Comparison of ENCODE assay signal across 10 cellular contexts in genomic region chr1:202084791-202085681, GRCh38. TPM values are rescaled to one million over a fixed set of nuclear protein-coding genes. Genes with fewer than 3 reads are reported as not detected.
DNase-seq lines count a peak whose midpoint lies in the region; ATAC-seq and TF ChIP-seq lines count a peak whose summit lies in the region.
"Had no signal": no experiment of that assay in that cellular context is flagged by ENCODE, and none has a peak within 500 bp of the region (broad histone marks: within the 10 kb centered on the region; RNA-seq: fewer than 3 reads in every experiment).

No MANE protein-coding gene starts in this region.

- DNase-seq in NCI-H82 (lab: John Stamatoyannopoulos, UW) (peak; percentile 56), NCI-H82 treated with DMSO at 0.1 percent for 48 hours (lab: John Stamatoyannopoulos, UW; ENCODE audit: unreplicated experiment) (no peak), left lung (no peak), upper lobe of right lung (no peak), vagina (ENCODE audit: extremely low spot score in 2 of 2) (no peak)
- DNase-seq in stimulated activated CD4-positive, alpha-beta T cell treated with anti-CD3 and anti-CD28 coated beads, Interleukin-2, amount 100 ng/mL, for 24 hours: no peak
- DNase-seq in activated CD8-positive, alpha-beta T cell treated with anti-CD3 and anti-CD28 coated beads for 36 hours: no peak
- DNase-seq: stimulated activated CD8-positive, alpha-beta memory T cell treated with anti-CD3 and anti-CD28 coated beads, Interleukin-4, amount 100 ng/mL, for 48 hours had no signal

- intact Hi-C loops in left lung (cut with DNase I): no loop called here
- intact Hi-C loops in upper lobe of right lung (cut with DNase I): no loop called here
- intact Hi-C loops in vagina (cut with DNase I): loop anchor here (5.0 kb wide), 1 partner anchor 518 kb away; no protein-coding TSS in a partner anchor
- intact Hi-C loops in activated CD8-positive, alpha-beta T cell treated with anti-CD3 and anti-CD28 coated beads for 36 hours (cut with micrococcal nuclease): no loop called here

- no peak overlapping the region for H3K4me3 ChIP-seq in left lung
- no peak overlapping the region for H3K4me3 ChIP-seq in upper lobe of right lung
- no peak overlapping the region for H3K4me3 ChIP-seq in vagina

- POLR2A ChIA-PET in activated CD8-positive, alpha-beta T cell treated with anti-CD3 and anti-CD28 coated beads for 36 hours (lab: Charles Lee): no interaction called here

- H3K9me3 Mint-ChIP-seq in activated CD8-positive, alpha-beta T cell treated with anti-CD3 and anti-CD28 coated beads for 36 hours: no peaks in the 10 kb centered on the region

- no peaks in the 10 kb centered on the region for H3K27me3 ChIP-seq in left lung
- H3K27me3 ChIP-seq in upper lobe of right lung: no peaks in the 10 kb centered on the region
- no peaks in the 10 kb centered on the region for H3K27me3 ChIP-seq in vagina

- TF ChIP-seq CTCF in VCaP (conservative IDR thresholded peaks at IDR 0.05) (no peak), left lung (IDR thresholded peaks at IDR 0.05) (no peak), upper lobe of right lung (IDR thresholded peaks at IDR 0.05) (no peak), vagina (IDR thresholded peaks at IDR 0.05) (no peak)
- TF ChIP-seq CTCF in activated CD8-positive, alpha-beta T cell treated with anti-CD3 and anti-CD28 coated beads for 36 hours (IDR thresholded peaks at IDR 0.05): no peak

- no peaks in the 10 kb centered on the region for H3K4me1 Mint-ChIP-seq in activated CD8-positive, alpha-beta T cell treated with anti-CD3 and anti-CD28 coated beads for 36 hours (ENCODE audit: low read depth)

- CTCF ChIA-PET in activated CD8-positive, alpha-beta T cell treated with anti-CD3 and anti-CD28 coated beads for 36 hours (lab: Charles Lee): no interaction called here

- ATAC-seq in left lung (peak; percentile 41), upper lobe of right lung (peak; percentile 35)
- no peak for ATAC-seq in activated CD8-positive, alpha-beta T cell treated with anti-CD3 and anti-CD28 coated beads for 36 hours

- no peaks in the 10 kb centered on the region for H3K4me1 ChIP-seq in left lung
- no peaks in the 10 kb centered on the region for H3K4me1 ChIP-seq in upper lobe of right lung
- peaks cover 25% of the 10 kb centered on the region for H3K4me1 ChIP-seq in vagina

- H3K27ac ChIP-seq in VCaP (peak overlapping the region; percentile 3; the same call in 1 of the 2 replicates), left lung (no peak overlapping the region), upper lobe of right lung (no peak overlapping the region), vagina (no peak overlapping the region)

- H3K36me3 Mint-ChIP-seq in activated CD8-positive, alpha-beta T cell treated with anti-CD3 and anti-CD28 coated beads for 36 hours (ENCODE audit: low read depth): no peaks in the 10 kb centered on the region

- H3K9me3 ChIP-seq in left lung: no peaks in the 10 kb centered on the region
- no peaks in the 10 kb centered on the region for H3K9me3 ChIP-seq in upper lobe of right lung
- H3K9me3 ChIP-seq in vagina: no peaks in the 10 kb centered on the region

- H3K27me3 Mint-ChIP-seq in activated CD8-positive, alpha-beta T cell treated with anti-CD3 and anti-CD28 coated beads for 36 hours: no peaks in the 10 kb centered on the region

- H3K36me3 ChIP-seq in left lung (no peaks in the 10 kb centered on the region), upper lobe of right lung (no peaks in the 10 kb centered on the region), vagina (no peaks in the 10 kb centered on the region)

- no peak for TF ChIP-seq POLR2A in vagina (IDR thresholded peaks at IDR 0.05)

- no peak overlapping the region for H3K27ac Mint-ChIP-seq in activated CD8-positive, alpha-beta T cell treated with anti-CD3 and anti-CD28 coated beads for 36 hours

- H3K4me3 Mint-ChIP-seq in activated CD8-positive, alpha-beta T cell treated with anti-CD3 and anti-CD28 coated beads for 36 hours: no peak overlapping the region

RNA-seq across cellular contexts. Expression of gene GPR37L1, which starts 37.7 kb away (rescaled TPM):
- total RNA-seq in left lung (under 1 TPM; 0.05 to 0.09 TPM), upper lobe of right lung (0.06 TPM), vagina (0.25 TPM)
- not detected for total RNA-seq in activated CD8-positive, alpha-beta T cell treated with anti-CD3 and anti-CD28 coated beads for 36 hours
- total RNA-seq: endothelial cell of umbilical vein had no signal

RNA-seq across cellular contexts. Expression of gene ARL8A, which starts 59.5 kb away (rescaled TPM):
- 100 to 1,000 TPM in 1 of 2 donors, 10 to 100 TPM in 1; 91.2 to 112 TPM for total RNA-seq in left lung
- total RNA-seq in upper lobe of right lung: 106 TPM
- 25.5 TPM for total RNA-seq in vagina
- 10 to 100 TPM; 25.8 to 33.7 TPM for total RNA-seq in activated CD8-positive, alpha-beta T cell treated with anti-CD3 and anti-CD28 coated beads for 36 hours
